2 cellular contexts compared by ENCODE assay signal in the genomic region with DNA sequence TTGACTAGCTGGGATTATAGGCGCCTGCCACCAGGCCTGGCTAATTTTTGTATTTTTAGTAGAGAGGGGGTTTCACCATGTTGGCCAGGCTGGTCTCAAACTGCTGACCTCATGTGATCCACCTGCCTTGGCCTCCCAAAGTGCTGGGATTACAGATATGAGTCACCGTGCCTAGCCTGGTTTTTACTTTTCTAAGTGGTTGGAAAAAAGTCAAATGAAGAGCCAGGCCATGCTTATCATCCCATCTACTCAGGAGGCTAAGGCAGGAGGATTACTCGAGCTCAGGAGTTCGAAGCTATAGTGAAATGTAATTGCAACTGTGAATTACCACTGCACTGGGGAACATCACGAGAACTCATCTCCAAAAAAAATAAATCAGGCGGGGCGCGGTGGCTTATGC. TPM values are rescaled to one million over a fixed set of nuclear protein-coding genes. Genes with fewer than 3 reads are reported as not detected.
"Had no signal": no experiment of that assay in that cellular context is flagged by ENCODE, and none has a peak within 500 bp of the region (broad histone marks: within the 10 kb centered on the region; RNA-seq: fewer than 3 reads in every experiment).

No MANE protein-coding gene starts in this region.

RNA-seq across cellular contexts. Expression of gene NXNL1, which starts 57.9 kb away (rescaled TPM):
- total RNA-seq: G401, GM12878 had no signal
- polyA plus RNA-seq: GM12878 had no signal
